8 cellular contexts compared by ENCODE assay signal in the genomic region with DNA sequence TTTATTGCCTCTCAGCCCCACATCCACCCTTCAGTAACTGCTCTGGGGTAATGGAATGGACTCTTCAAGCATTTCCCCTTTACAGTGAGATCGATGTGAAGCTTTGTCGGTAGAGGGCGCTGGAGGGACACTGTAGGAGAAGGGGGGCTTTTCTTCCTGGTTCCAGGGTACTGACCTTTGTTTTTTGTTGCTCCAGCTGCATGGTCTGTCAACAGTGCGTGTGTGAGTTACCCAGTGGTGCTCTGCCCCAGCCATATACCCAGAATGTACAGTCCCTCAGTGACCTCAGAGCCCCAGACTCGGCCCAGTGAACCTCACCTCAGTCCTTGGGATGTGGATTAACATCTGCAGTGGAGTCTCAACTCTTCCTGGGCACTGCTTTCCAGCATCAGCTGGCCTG.
DNase-seq lines count a peak whose midpoint lies in the region; ATAC-seq and TF ChIP-seq lines count a peak whose summit lies in the region.

No MANE protein-coding gene starts in this region.

- no peak overlapping the region for H3K27ac Mint-ChIP-seq in activated CD8-positive, alpha-beta T cell treated with anti-CD3 and anti-CD28 coated beads for 36 hours

- DNase-seq in BJ (ENCODE audit: low read depth) (no peak), NCI-H446 (lab: John Stamatoyannopoulos, UW) (peak; percentile 39 to 85), heart right ventricle (peak; percentile 11 to 59), gastrocnemius medialis (no peak)
- DNase-seq in activated CD8-positive, alpha-beta T cell treated with anti-CD3 and anti-CD28 coated beads for 36 hours: peak; percentile 78

- H3K27ac ChIP-seq in heart right ventricle (no peak overlapping the region), gastrocnemius medialis (no peak overlapping the region)

- POLR2A ChIA-PET in BJ (lab: Charles Lee): no interaction called here
- POLR2A ChIA-PET in activated CD8-positive, alpha-beta T cell treated with anti-CD3 and anti-CD28 coated beads for 36 hours (lab: Charles Lee): no interaction called here

- H3K27me3 Mint-ChIP-seq in activated CD8-positive, alpha-beta T cell treated with anti-CD3 and anti-CD28 coated beads for 36 hours: peaks cover 18% of the 10 kb centered on the region

- H3K4me1 ChIP-seq in heart right ventricle (peaks cover 0 to 34% (median 6%) of the 10 kb centered on the region in 9 donors), gastrocnemius medialis (peaks cover 0 to 4% of the 10 kb centered on the region in 2 donors)

- H3K27me3 ChIP-seq in BJ (ENCODE audit: control insufficient read depth, insufficient read depth, low read length) (no peaks in the 10 kb centered on the region), heart right ventricle (peaks cover 0 to 7% (median 0%) of the 10 kb centered on the region in 7 donors), gastrocnemius medialis (no peaks in the 10 kb centered on the region)

- H3K9me3 ChIP-seq in heart right ventricle: no peaks in the 10 kb centered on the region
- no peaks in the 10 kb centered on the region for H3K9me3 ChIP-seq in gastrocnemius medialis

- TF ChIP-seq POLR2A in gastrocnemius medialis (IDR thresholded peaks at IDR 0.05): no peak

- 46 to 52% methylated on average over 5 of the region's 5 CpGs for WGBS in heart right ventricle, 2 donors

- CTCF ChIA-PET in BJ (lab: Yijun Ruan, JAX): interaction anchor here (0.6 to 6.0 kb wide), 27 partner anchors 9 to 346 kb away, joined by 3 to 64 read pairs (median 3); no protein-coding TSS in a partner anchor
- CTCF ChIA-PET in activated CD8-positive, alpha-beta T cell treated with anti-CD3 and anti-CD28 coated beads for 36 hours (lab: Charles Lee): interaction anchor here (0.9 to 8.4 kb wide), 8 partner anchors 11 to 267 kb away, joined by 3 to 46 read pairs (median 3); no protein-coding TSS in a partner anchor

- H3K4me1 Mint-ChIP-seq in activated CD8-positive, alpha-beta T cell treated with anti-CD3 and anti-CD28 coated beads for 36 hours (ENCODE audit: low read depth): no peaks in the 10 kb centered on the region

- intact Hi-C loops in activated CD8-positive, alpha-beta T cell treated with anti-CD3 and anti-CD28 coated beads for 36 hours (cut with micrococcal nuclease): loop anchor here (5.0 kb wide), 1 partner anchor 269 kb away; no protein-coding TSS in a partner anchor
- intact Hi-C loops in heart right ventricle (cut with DNase I): loop anchor here in 8 of 10 donors (5.0 to 10.0 kb wide), 5 partner anchors 184 to 269 kb away; no protein-coding TSS in a partner anchor
- intact Hi-C loops in gastrocnemius medialis (cut with DNase I; ENCODE audit: low total_unique reads): loop anchor here (2.0 kb wide), 1 partner anchor 267 kb away; no protein-coding TSS in a partner anchor

- H3K36me3 Mint-ChIP-seq in activated CD8-positive, alpha-beta T cell treated with anti-CD3 and anti-CD28 coated beads for 36 hours (ENCODE audit: low read depth): no peaks in the 10 kb centered on the region

- ATAC-seq in GM19351 (IDR thresholded peaks at IDR 0.05; ENCODE audit: unreplicated experiment): peak; percentile 72
- peak; percentile 77 for ATAC-seq in activated CD8-positive, alpha-beta T cell treated with anti-CD3 and anti-CD28 coated beads for 36 hours
- peak in 6 of 8 donors; percentile 14 to 47 (median 28) for ATAC-seq in heart right ventricle
- peak in 1 of 2 donors; percentile 69 for ATAC-seq in gastrocnemius medialis
- ATAC-seq in GM19035 (IDR thresholded peaks at IDR 0.05; ENCODE audit: unreplicated experiment): no peak
- no peak for ATAC-seq in HG03095 (IDR thresholded peaks at IDR 0.05; ENCODE audit: unreplicated experiment)

- peak; percentile 86 for TF ChIP-seq CTCF in BJ (IDR thresholded peaks at IDR 0.05; ENCODE audit: insufficient read depth, low read depth, low read length)
- TF ChIP-seq CTCF in activated CD8-positive, alpha-beta T cell treated with anti-CD3 and anti-CD28 coated beads for 36 hours (IDR thresholded peaks at IDR 0.05): peak; percentile 75
- peak; percentile 42 to 74 (median 61) for TF ChIP-seq CTCF in heart right ventricle (IDR thresholded peaks at IDR 0.05)
- peak; percentile 49 to 72 (median 61) for TF ChIP-seq CTCF in gastrocnemius medialis (IDR thresholded peaks at IDR 0.05 in 4 of 5, conservative IDR thresholded peaks at IDR 0.05 in 1 of 5)

- H3K4me3 ChIP-seq in BJ (ENCODE audit: low read depth, low read length) (no peak overlapping the region), heart right ventricle (no peak overlapping the region), gastrocnemius medialis (no peak overlapping the region)

- no peaks in the 10 kb centered on the region for H3K9me3 Mint-ChIP-seq in activated CD8-positive, alpha-beta T cell treated with anti-CD3 and anti-CD28 coated beads for 36 hours

- H3K36me3 ChIP-seq in BJ (ENCODE audit: control insufficient read depth, insufficient read depth, low read length) (no peaks in the 10 kb centered on the region), heart right ventricle (no peaks in the 10 kb centered on the region), gastrocnemius medialis (no peaks in the 10 kb centered on the region)

- H3K4me3 Mint-ChIP-seq in activated CD8-positive, alpha-beta T cell treated with anti-CD3 and anti-CD28 coated beads for 36 hours: no peak overlapping the region

- in situ Hi-C loops in gastrocnemius medialis (cut with MboI; ENCODE audit: low sequenced_read_pairs in 4 of 4): loop anchor here in 1 of 4 donors (10.0 kb wide), 1 partner anchor 267 kb away; no protein-coding TSS in a partner anchor

Comparison
In these comparisons a context has a peak if more than half of its experiments do, and no peak if none do; other contexts are left out.
1. DNase-seq: peak in NCI-H446 (2 of 2), activated CD8-positive, alpha-beta T cell treated with anti-CD3 and anti-CD28 coated beads for 36 hours (single experiment) and heart right ventricle (2 of 2); none in BJ (single experiment) and gastrocnemius medialis (0 of 2).
2. ATAC-seq: peak in GM19351 (single experiment), activated CD8-positive, alpha-beta T cell treated with anti-CD3 and anti-CD28 coated beads for 36 hours (single experiment) and heart right ventricle (6 of 8); none in GM19035 (single experiment) and HG03095 (single experiment).
3. Peak in every context shown above with its lines, with median percentiles within 50 percentile points of each other: CTCF ChIP-seq.